Comparison of ENCODE assay signal across 8 cellular contexts in genomic region chr16:57284206-57284951, GRCh38. TPM values are rescaled to one million over a fixed set of nuclear protein-coding genes. Genes with fewer than 3 reads are reported as not detected.
DNase-seq lines count a peak whose midpoint lies in the region; ATAC-seq and TF ChIP-seq lines count a peak whose summit lies in the region.

Gene PLLP, minus strand, starts transcription at chr16:57284672. Its CDS starts 132 bp downstream, at chr16:57284540.

- no peaks in the 10 kb centered on the region for H3K9me3 Mint-ChIP-seq in central memory CD8-positive, alpha-beta T cell

- H3K4me3 ChIP-seq in BJ (ENCODE audit: low read depth, low read length): peak within 1 kb of the TSS; percentile 42
- H3K4me3 ChIP-seq in kidney epithelial cell (ENCODE audit: low read depth, low read length): peak within 1 kb of the TSS; percentile 49
- peak within 1 kb of the TSS; percentile 46 for H3K4me3 ChIP-seq in smooth muscle cell

- CTCF ChIA-PET in BJ (lab: Yijun Ruan, JAX) (interaction anchor here (1.0 kb wide), 1 partner anchor 16 kb away, joined by 3 read pairs; no protein-coding TSS in a partner anchor), HEK293T (lab: Yijun Ruan, JAX) (no interaction called here)

- H3K79me2 ChIP-seq in smooth muscle cell (ENCODE audit: low read depth): no peaks in the 10 kb centered on the region

- peak within 1 kb of the TSS; percentile 86 for H3K4me2 ChIP-seq in smooth muscle cell

- peaks cover 19% of the 10 kb centered on the region for H3K27me3 ChIP-seq in BJ (ENCODE audit: control insufficient read depth, insufficient read depth, low read length)
- peaks cover 16% of the 10 kb centered on the region for H3K27me3 ChIP-seq in kidney epithelial cell (ENCODE audit: control insufficient read depth, insufficient read depth, low read length)
- peaks cover 22% of the 10 kb centered on the region for H3K27me3 ChIP-seq in smooth muscle cell (ENCODE audit: low read depth)

- no peaks in the 10 kb centered on the region for H4K20me1 ChIP-seq in smooth muscle cell (ENCODE audit: low read depth)

- POLR2A ChIA-PET in BJ (lab: Charles Lee) (no interaction called here), HEK293T (lab: Yijun Ruan, JAX) (interaction anchor here (1.0 kb wide), 1 partner anchor 202 kb away, joined by 3 read pairs; the partner anchor contains the start of gene DOK4)

- TF ChIP-seq CTCF in BJ (IDR thresholded peaks at IDR 0.05; ENCODE audit: insufficient read depth, low read depth, low read length) (no peak), VCaP (conservative IDR thresholded peaks at IDR 0.05) (no peak), kidney epithelial cell (IDR thresholded peaks at IDR 0.05; ENCODE audit: insufficient read depth, low read length, poor library complexity, severe bottlenecking) (no peak), smooth muscle cell (IDR thresholded peaks at IDR 0.05; ENCODE audit: borderline replicate concordance, insufficient read depth, poor library complexity, severe bottlenecking) (no peak)

- H3F3A ChIP-seq in smooth muscle cell (ENCODE audit: low read depth): no peaks in the 10 kb centered on the region

- peak within 1 kb of the TSS; percentile 46; the same call in 1 of the 2 replicates for H3K27ac ChIP-seq in VCaP
- H3K27ac ChIP-seq in smooth muscle cell (ENCODE audit: low read depth): no peak within 1 kb of the TSS

- H3K36me3 Mint-ChIP-seq in central memory CD8-positive, alpha-beta T cell (ENCODE audit: insufficient read depth): no peaks in the 10 kb centered on the region

- no peak within 1 kb of the TSS for H3K27ac Mint-ChIP-seq in central memory CD8-positive, alpha-beta T cell (ENCODE audit: low read depth)

- peaks cover 19% of the 10 kb centered on the region for H3K4me1 Mint-ChIP-seq in central memory CD8-positive, alpha-beta T cell

- peak within 1 kb of the TSS; percentile 76 for H3K4me3 Mint-ChIP-seq in central memory CD8-positive, alpha-beta T cell

- WGBS in smooth muscle cell (ENCODE audit: low lambda C conversion rate): 3% methylated on average over 86 of the region's 95 CpGs

- DNase-seq in BJ (ENCODE audit: low read depth) (no peak), HEK293T (ENCODE audit: extremely low spot score) (peak; percentile 80), kidney epithelial cell (ENCODE audit: low read depth) (no peak), smooth muscle cell (lab: John Stamatoyannopoulos, UW; ENCODE audit: unreplicated experiment) (no peak), NCI-H1694 treated with DMSO at 0.1 percent for 48 hours (lab: John Stamatoyannopoulos, UW) (no peak)
- no peak for DNase-seq in central memory CD8-positive, alpha-beta T cell (ENCODE audit: low spot score in 2 of 2)

- no peak within 1 kb of the TSS for H3K9ac ChIP-seq in smooth muscle cell (ENCODE audit: low read depth)

- H3K27me3 Mint-ChIP-seq in central memory CD8-positive, alpha-beta T cell: peaks cover 28% of the 10 kb centered on the region

- H3K36me3 ChIP-seq in BJ (ENCODE audit: control insufficient read depth, insufficient read depth, low read length) (no peaks in the 10 kb centered on the region), kidney epithelial cell (ENCODE audit: control insufficient read depth, insufficient read depth, low read length) (no peaks in the 10 kb centered on the region), smooth muscle cell (ENCODE audit: low read depth) (no peaks in the 10 kb centered on the region)

- H2AFZ ChIP-seq in smooth muscle cell (ENCODE audit: low read depth): peak within 1 kb of the TSS; percentile 63

- H3K9me3 ChIP-seq in smooth muscle cell (replicated peaks; ENCODE audit: low read depth): no peaks in the 10 kb centered on the region

- no peaks in the 10 kb centered on the region for H3K4me1 ChIP-seq in smooth muscle cell (ENCODE audit: low read depth)

- ATAC-seq in central memory CD8-positive, alpha-beta T cell (replicated peaks; ENCODE audit: extremely low read depth, poor library complexity, severe bottlenecking): peak; percentile 46
- no peak for ATAC-seq in HG03175 (IDR thresholded peaks at IDR 0.05; ENCODE audit: unreplicated experiment)

TF ChIP-seq in HEK293T, 16 proteins besides CTCF, POLR2A, EP300 and RAD21:
- TF ChIP-seq PKNOX1 (IDR thresholded peaks at IDR 0.05) (no peak), L3MBTL2 (conservative IDR thresholded peaks at IDR 0.05) (peak; percentile 97), SUZ12 (IDR thresholded peaks at IDR 0.05) (no peak), NFRKB (IDR thresholded peaks at IDR 0.05) (no peak), ZNF384 (IDR thresholded peaks at IDR 0.05) (no peak), FOXM1 (IDR thresholded peaks at IDR 0.05; ENCODE audit: borderline replicate concordance) (peak; percentile 15; the same call in 1 of the 2 replicates), ARNT (IDR thresholded peaks at IDR 0.05) (no peak), TARDBP (IDR thresholded peaks at IDR 0.05) (no peak), SP1 (IDR thresholded peaks at IDR 0.05) (no peak), CTBP1 (IDR thresholded peaks at IDR 0.05; ENCODE audit: borderline replicate concordance) (no peak), BHLHE40 (IDR thresholded peaks at IDR 0.05; ENCODE audit: borderline replicate concordance) (no peak), FOXK2 (IDR thresholded peaks at IDR 0.05) (no peak), LEF1 (IDR thresholded peaks at IDR 0.05; ENCODE audit: borderline replicate concordance) (no peak)

RNA-seq across cellular contexts. Expression of gene PLLP, which starts in this region (rescaled TPM):
- polyA plus RNA-seq in BJ (2011; rRNA removed): 0.02 and 0.09 TPM in 2 replicates
- polyA minus RNA-seq in BJ (2011; rRNA and poly(A)+ RNA removed): not detected in 2 replicates
- 11.9 and 12.6 TPM in 2 replicates for total RNA-seq in kidney epithelial cell
- total RNA-seq in smooth muscle cell: 0.81 TPM in 1 of 2 replicates, not detected in the other
- polyA plus RNA-seq in smooth muscle cell: 0.33 and 0.59 TPM in 2 replicates
